In the genomic region with DNA sequence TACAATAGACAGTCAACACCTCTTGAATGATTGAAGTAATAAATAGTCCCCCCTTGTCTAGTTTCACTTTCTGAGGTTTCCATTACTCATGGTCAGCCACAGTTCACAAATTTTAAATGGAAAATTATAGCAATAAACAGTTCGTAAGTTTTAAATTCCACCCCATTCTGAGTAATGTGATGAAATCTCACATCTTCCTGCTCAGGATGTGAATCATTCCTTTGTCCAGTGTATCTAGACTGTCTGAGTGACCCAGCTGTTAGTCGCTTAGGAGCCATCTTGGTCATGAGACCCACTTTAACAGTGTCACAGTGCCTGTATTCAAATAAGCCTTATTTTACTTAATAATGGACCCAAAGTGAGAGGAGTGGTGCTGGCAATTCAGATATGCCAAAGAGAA, we compare ENCODE assay signal across 14 cellular contexts.
DNase-seq lines count a peak whose midpoint lies in the region; ATAC-seq and TF ChIP-seq lines count a peak whose summit lies in the region.
"Had no signal": no experiment of that assay in that cellular context is flagged by ENCODE, and none has a peak within 500 bp of the region (broad histone marks: within the 10 kb centered on the region; RNA-seq: fewer than 3 reads in every experiment).

No MANE protein-coding gene starts in this region.

- peak overlapping the region; percentile 34; the same call in 1 of the 2 replicates for H3K4me3 ChIP-seq in PC-3 (ENCODE audit: low read length)
- H3K4me3 ChIP-seq: tibial artery had no signal

- peak overlapping the region; percentile 51 for H2AFZ ChIP-seq in PC-3 (ENCODE audit: low read length)

- no peaks in the 10 kb centered on the region for H4K20me1 ChIP-seq in PC-3 (ENCODE audit: low read length)

- no peaks in the 10 kb centered on the region for H3K36me3 ChIP-seq in PC-3 (ENCODE audit: low read depth, low read length)
- H3K36me3 ChIP-seq: tibial artery had no signal

- DNase-seq in Daoy (ENCODE audit: low read depth) (peak; percentile 79), PC-3 (peak; percentile 76), epidermal melanocyte (ENCODE audit: insufficient read length, low spot score) (peak; percentile 18), non-pigmented ciliary epithelial cell (ENCODE audit: low read depth) (peak; percentile 88), GM10248 (ENCODE audit: extremely low spot score) (no peak), DMS153 (lab: John Stamatoyannopoulos, UW) (no peak)
- DNase-seq: activated effector memory CD4-positive, alpha-beta T cell treated with anti-CD3 and anti-CD28 coated beads, Interleukin-2, amount 50 U/mL, for 16 hours; effector CD8-positive, alpha-beta T cell; H7; kidney glomerular epithelial cell; NCI-H1930; tibial artery had no signal

- POLR2A ChIA-PET in PC-3 (lab: Charles Lee; ENCODE audit: unreplicated experiment) (no interaction called here), GM10248 (lab: Yijun Ruan, JAX) (no interaction called here)

- H3K9me2 ChIP-seq in PC-3 (replicated peaks; ENCODE audit: low read length), result no peaks in the 10 kb centered on the region

- H3K9ac ChIP-seq in PC-3 (ENCODE audit: low read length), result peak overlapping the region; percentile 67

- ATAC-seq in PC-3 (peak; percentile 96), HG02588 (IDR thresholded peaks at IDR 0.05; ENCODE audit: unreplicated experiment) (no peak), HG02938 (IDR thresholded peaks at IDR 0.05; ENCODE audit: unreplicated experiment) (no peak)

- no TSS peak for BruUV-seq in PC-3 (replicated peaks; lab: Mats Ljungman, UMichigan)

- no peaks in the 10 kb centered on the region for H3K9me3 ChIP-seq in PC-3 (ENCODE audit: low read length)
- H3K9me3 ChIP-seq: tibial artery had no signal

- H3K4me2 ChIP-seq in PC-3 (ENCODE audit: low read length), result peak overlapping the region; percentile 68

- H3K4me1 ChIP-seq in PC-3 (ENCODE audit: insufficient read depth, low read length), result peaks cover 20% of the 10 kb centered on the region

- peak overlapping the region; percentile 93 for H3K27ac ChIP-seq in PC-3 (ENCODE audit: low read length)
- H3K27ac ChIP-seq: tibial artery had no signal

- TF ChIP-seq CTCF in PC-3 (conservative IDR thresholded peaks at IDR 0.05; ENCODE audit: low read depth, low read length) (no peak), GM10248 (IDR thresholded peaks at IDR 0.05; ENCODE audit: control extremely low read depth, extremely low read depth, low read depth, missing control alignments) (no peak)

- H3K79me2 ChIP-seq in PC-3 (ENCODE audit: low read length), result no peaks in the 10 kb centered on the region

- no peaks in the 10 kb centered on the region for H3K27me3 ChIP-seq in PC-3 (ENCODE audit: low read length)
- H3K27me3 ChIP-seq: tibial artery had no signal

- H3F3A ChIP-seq in PC-3 (ENCODE audit: low read length, unreplicated experiment), result no peaks in the 10 kb centered on the region

- intact Hi-C loops in PC-3 (cut with micrococcal nuclease), result loop anchor here (5.0 to 10.0 kb wide), 2 partner anchors 208 to 305 kb away; no protein-coding TSS in a partner anchor

- CTCF ChIA-PET in PC-3 (lab: Charles Lee) (interaction anchor here (0.6 kb wide), 1 partner anchor 13 kb away, joined by 6 read pairs; no protein-coding TSS in a partner anchor), GM10248 (lab: Yijun Ruan, JAX) (no interaction called here)

Comparison
In these comparisons a context has a peak if more than half of its experiments do, and no peak if none do; other contexts are left out.
1. DNase-seq: peak in Daoy (single experiment), PC-3 (single experiment), epidermal melanocyte (single experiment) and non-pigmented ciliary epithelial cell (single experiment); none in GM10248 (single experiment) and DMS153 (single experiment).